Comparison of ENCODE assay signal across 1 cellular context in the genomic region with DNA sequence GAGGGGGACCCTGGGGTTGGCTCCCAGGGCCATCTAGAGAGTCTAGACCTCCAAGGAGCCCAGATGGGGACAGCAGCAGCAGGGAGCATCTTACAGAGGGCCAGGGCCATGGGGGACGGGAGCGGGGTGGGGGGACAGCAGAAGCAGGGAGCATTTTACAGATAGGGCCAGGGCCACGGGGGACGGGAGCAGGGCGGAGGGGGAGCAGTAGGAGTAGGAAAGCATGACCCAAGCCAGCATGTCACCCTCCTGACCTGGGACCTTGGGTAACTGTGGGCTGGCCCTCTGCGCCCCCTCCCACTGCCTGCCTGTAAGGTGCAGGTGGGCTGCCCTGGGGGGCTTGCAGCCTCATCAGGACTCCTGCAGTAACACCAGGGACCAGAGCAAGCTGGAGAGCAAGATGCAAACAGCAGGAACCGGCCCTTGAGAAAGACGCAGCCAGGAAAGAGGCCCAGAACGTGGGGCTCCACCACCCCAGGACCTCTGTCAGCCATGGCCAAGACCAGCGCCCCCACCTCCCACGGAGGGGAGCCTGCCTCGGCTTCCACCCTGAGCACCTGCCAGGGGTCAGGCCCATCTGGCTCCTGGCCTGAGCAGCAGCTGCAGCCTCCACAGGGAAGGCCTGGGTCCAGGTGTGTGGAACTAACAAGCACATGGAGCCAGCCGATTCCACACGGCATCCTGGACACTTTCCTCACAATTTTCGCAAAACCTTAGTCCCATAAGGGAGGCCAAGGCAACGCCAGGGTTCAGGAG.
TF ChIP-seq lines count a peak whose summit lies in the region.

No MANE protein-coding gene starts in this region.

TF ChIP-seq in GM23338, 12 proteins besides CTCF, POLR2A, EP300 and RAD21:
- TF ChIP-seq, protein P1, sequence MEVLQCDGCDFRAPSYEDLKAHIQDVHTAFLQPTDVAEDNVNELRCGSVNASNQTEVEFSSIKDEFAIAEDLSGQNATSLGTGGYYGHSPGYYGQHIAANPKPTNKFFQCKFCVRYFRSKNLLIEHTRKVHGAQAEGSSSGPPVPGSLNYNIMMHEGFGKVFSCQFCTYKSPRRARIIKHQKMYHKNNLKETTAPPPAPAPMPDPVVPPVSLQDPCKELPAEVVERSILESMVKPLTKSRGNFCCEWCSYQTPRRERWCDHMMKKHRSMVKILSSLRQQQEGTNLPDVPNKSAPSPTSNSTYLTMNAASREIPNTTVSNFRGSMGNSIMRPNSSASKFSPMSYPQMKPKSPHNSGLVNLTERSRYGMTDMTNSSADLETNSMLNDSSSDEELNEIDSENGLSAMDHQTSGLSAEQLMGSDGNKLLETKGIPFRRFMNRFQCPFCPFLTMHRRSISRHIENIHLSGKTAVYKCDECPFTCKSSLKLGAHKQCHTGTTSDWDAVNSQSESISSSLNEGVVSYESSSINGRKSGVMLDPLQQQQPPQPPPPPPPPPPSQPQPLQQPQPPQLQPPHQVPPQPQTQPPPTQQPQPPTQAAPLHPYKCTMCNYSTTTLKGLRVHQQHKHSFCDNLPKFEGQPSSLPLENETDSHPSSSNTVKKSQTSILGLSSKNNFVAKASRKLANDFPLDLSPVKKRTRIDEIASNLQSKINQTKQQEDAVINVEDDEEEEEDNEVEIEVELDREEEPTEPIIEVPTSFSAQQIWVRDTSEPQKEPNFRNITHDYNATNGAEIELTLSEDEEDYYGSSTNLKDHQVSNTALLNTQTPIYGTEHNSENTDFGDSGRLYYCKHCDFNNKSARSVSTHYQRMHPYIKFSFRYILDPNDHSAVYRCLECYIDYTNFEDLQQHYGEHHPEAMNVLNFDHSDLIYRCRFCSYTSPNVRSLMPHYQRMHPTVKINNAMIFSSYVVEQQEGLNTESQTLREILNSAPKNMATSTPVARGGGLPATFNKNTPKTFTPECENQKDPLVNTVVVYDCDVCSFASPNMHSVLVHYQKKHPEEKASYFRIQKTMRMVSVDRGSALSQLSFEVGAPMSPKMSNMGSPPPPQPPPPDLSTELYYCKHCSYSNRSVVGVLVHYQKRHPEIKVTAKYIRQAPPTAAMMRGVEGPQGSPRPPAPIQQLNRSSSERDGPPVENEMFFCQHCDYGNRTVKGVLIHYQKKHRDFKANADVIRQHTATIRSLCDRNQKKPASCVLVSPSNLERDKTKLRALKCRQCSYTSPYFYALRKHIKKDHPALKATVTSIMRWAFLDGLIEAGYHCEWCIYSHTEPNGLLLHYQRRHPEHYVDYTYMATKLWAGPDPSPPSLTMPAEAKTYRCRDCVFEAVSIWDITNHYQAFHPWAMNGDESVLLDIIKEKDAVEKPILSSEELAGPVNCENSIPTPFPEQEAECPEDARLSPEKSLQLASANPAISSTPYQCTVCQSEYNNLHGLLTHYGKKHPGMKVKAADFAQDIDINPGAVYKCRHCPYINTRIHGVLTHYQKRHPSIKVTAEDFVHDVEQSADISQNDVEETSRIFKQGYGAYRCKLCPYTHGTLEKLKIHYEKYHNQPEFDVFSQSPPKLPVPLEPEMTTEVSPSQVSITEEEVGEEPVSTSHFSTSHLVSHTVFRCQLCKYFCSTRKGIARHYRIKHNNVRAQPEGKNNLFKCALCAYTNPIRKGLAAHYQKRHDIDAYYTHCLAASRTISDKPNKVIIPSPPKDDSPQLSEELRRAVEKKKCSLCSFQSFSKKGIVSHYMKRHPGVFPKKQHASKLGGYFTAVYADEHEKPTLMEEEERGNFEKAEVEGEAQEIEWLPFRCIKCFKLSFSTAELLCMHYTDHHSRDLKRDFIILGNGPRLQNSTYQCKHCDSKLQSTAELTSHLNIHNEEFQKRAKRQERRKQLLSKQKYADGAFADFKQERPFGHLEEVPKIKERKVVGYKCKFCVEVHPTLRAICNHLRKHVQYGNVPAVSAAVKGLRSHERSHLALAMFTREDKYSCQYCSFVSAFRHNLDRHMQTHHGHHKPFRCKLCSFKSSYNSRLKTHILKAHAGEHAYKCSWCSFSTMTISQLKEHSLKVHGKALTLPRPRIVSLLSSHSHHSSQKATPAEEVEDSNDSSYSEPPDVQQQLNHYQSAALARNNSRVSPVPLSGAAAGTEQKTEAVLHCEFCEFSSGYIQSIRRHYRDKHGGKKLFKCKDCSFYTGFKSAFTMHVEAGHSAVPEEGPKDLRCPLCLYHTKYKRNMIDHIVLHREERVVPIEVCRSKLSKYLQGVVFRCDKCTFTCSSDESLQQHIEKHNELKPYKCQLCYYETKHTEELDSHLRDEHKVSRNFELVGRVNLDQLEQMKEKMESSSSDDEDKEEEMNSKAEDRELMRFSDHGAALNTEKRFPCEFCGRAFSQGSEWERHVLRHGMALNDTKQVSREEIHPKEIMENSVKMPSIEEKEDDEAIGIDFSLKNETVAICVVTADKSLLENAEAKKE (CRISPR knock-in tag; IDR thresholded peaks at IDR 0.05) = no peak
- TF ChIP-seq EZH2 (IDR thresholded peaks at IDR 0.05; ENCODE audit: low read depth, unreplicated experiment) (no peak), JUNB (IDR thresholded peaks at IDR 0.05; ENCODE audit: unreplicated experiment) (no peak), ZNF114 (CRISPR knock-in tag; IDR thresholded peaks at IDR 0.05) (no peak), ZNF331 (CRISPR knock-in tag; IDR thresholded peaks at IDR 0.05; ENCODE audit: low read depth) (no peak), EZH2phosphoT487 (IDR thresholded peaks at IDR 0.05; ENCODE audit: unreplicated experiment) (no peak), POLR2AphosphoS5 (IDR thresholded peaks at IDR 0.05; ENCODE audit: low read depth) (no peak), CREB1 (CRISPR knock-in tag; IDR thresholded peaks at IDR 0.05; ENCODE audit: low read depth) (no peak), STAT1 (IDR thresholded peaks at IDR 0.05; ENCODE audit: unreplicated experiment) (no peak), NANOG (IDR thresholded peaks at IDR 0.05; ENCODE audit: borderline replicate concordance) (no peak)
- TF ChIP-seq, protein P2, sequence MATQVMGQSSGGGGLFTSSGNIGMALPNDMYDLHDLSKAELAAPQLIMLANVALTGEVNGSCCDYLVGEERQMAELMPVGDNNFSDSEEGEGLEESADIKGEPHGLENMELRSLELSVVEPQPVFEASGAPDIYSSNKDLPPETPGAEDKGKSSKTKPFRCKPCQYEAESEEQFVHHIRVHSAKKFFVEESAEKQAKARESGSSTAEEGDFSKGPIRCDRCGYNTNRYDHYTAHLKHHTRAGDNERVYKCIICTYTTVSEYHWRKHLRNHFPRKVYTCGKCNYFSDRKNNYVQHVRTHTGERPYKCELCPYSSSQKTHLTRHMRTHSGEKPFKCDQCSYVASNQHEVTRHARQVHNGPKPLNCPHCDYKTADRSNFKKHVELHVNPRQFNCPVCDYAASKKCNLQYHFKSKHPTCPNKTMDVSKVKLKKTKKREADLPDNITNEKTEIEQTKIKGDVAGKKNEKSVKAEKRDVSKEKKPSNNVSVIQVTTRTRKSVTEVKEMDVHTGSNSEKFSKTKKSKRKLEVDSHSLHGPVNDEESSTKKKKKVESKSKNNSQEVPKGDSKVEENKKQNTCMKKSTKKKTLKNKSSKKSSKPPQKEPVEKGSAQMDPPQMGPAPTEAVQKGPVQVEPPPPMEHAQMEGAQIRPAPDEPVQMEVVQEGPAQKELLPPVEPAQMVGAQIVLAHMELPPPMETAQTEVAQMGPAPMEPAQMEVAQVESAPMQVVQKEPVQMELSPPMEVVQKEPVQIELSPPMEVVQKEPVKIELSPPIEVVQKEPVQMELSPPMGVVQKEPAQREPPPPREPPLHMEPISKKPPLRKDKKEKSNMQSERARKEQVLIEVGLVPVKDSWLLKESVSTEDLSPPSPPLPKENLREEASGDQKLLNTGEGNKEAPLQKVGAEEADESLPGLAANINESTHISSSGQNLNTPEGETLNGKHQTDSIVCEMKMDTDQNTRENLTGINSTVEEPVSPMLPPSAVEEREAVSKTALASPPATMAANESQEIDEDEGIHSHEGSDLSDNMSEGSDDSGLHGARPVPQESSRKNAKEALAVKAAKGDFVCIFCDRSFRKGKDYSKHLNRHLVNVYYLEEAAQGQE (IDR thresholded peaks at IDR 0.05; ENCODE audit: unreplicated experiment) = no peak
TF ChIP-seq in GM23338: peak in this region for 0.
